Comparison of ENCODE assay signal across 8 cellular contexts in genomic region chr7:118183254-118183585, GRCh38. TPM values are rescaled to one million over a fixed set of nuclear protein-coding genes. Genes with fewer than 3 reads are reported as not detected.
A peak's percentile ranks its signal among the peaks of the same experiment; 100 is the strongest.
DNase-seq lines count a peak whose midpoint lies in the region; ATAC-seq, FAIRE-seq and TF ChIP-seq lines count a peak whose summit lies in the region.

No MANE protein-coding gene starts in this region.

- no peaks in the 10 kb centered on the region for H3K27me3 ChIP-seq in DND-41 (ENCODE audit: insufficient read depth, low read length, poor library complexity)
- no peaks in the 10 kb centered on the region for H3K27me3 ChIP-seq in adrenal gland
- H3K27me3 ChIP-seq in thymus (ENCODE audit: control insufficient read depth, insufficient read depth) = no peaks in the 10 kb centered on the region

- TF ChIP-seq CTCF in DND-41 (IDR thresholded peaks at IDR 0.05; ENCODE audit: borderline replicate concordance, extremely low read depth, low read length, poor library complexity, severe bottlenecking) (no peak), adrenal gland (IDR thresholded peaks at IDR 0.05) (no peak)

- 0 to 4% (median 2%) methylated on average over 7 of the region's 7 CpGs for WGBS in adrenal gland, 4 donors
- 1% methylated on average over 7 of the region's 7 CpGs for WGBS in thymus

- intact Hi-C loops in adrenal gland (cut with DNase I) = no loop called here

- peak overlapping the region; percentile 73 for H3K4me2 ChIP-seq in DND-41 (ENCODE audit: insufficient read depth, low read length)

- peak overlapping the region; percentile 88 for H2AFZ ChIP-seq in DND-41 (ENCODE audit: low read depth, low read length)

- peaks cover 57% of the 10 kb centered on the region for H3K79me2 ChIP-seq in DND-41 (ENCODE audit: insufficient read depth, low read length)

- no peak for FAIRE-seq in GM12891 (lab: Jason Lieb, UNC)

- H3K9me3 ChIP-seq in DND-41 (ENCODE audit: insufficient read depth, low read length, severe bottlenecking) = no peaks in the 10 kb centered on the region
- H3K9me3 ChIP-seq in adrenal gland (replicated peaks in 1 of 3) = no peaks in the 10 kb centered on the region
- no peaks in the 10 kb centered on the region for H3K9me3 ChIP-seq in thymus (ENCODE audit: control insufficient read depth)

- no peak for TF ChIP-seq POLR2A in adrenal gland (IDR thresholded peaks at IDR 0.05)
- no peak for TF ChIP-seq POLR2A in GM12891 (IDR thresholded peaks at IDR 0.05; ENCODE audit: low read depth, low read length)

- peak; percentile 21 for DNase-seq in DND-41
- peak; percentile 8 for DNase-seq in HuH-7.5 (ENCODE audit: low spot score)
- peak in 2 of 7 donors; percentile 1 to 22 for DNase-seq in adrenal gland
- no peak for DNase-seq in left lobe of liver (ENCODE audit: low spot score)
- DNase-seq in GM12891 (ENCODE audit: insufficient read length, low spot score) = no peak
- DNase-seq in glomerular visceral epithelial cell (ENCODE audit: extremely low spot score) = no peak
- no peak for DNase-seq in NCI-H1436 (lab: John Stamatoyannopoulos, UW)

- peak overlapping the region; percentile 87 for H3K9ac ChIP-seq in DND-41 (ENCODE audit: low read depth, low read length)

- peaks cover 25% of the 10 kb centered on the region; the same call in 1 of the 2 replicates for H4K20me1 ChIP-seq in DND-41 (ENCODE audit: insufficient read depth, low read length)

- H3K4me1 ChIP-seq in DND-41 (ENCODE audit: insufficient read depth, low read length) (peaks cover 44% of the 10 kb centered on the region), adrenal gland (replicated peaks in 1 of 2) (peaks cover 18 to 36% of the 10 kb centered on the region in 2 donors), thymus (ENCODE audit: control insufficient read depth, insufficient read depth, low read length) (peaks cover 9% of the 10 kb centered on the region)

- H3K4me3 ChIP-seq in DND-41 (ENCODE audit: low read depth in 1 of 2, low read length in 2 of 2) = peak overlapping the region; percentile 52 to 73
- peak overlapping the region; percentile 10 to 87 (median 70) for H3K4me3 ChIP-seq in adrenal gland
- peak overlapping the region; percentile 79 for H3K4me3 ChIP-seq in thymus (ENCODE audit: low read length)

- no peak for ATAC-seq in DND-41 (ENCODE audit: insufficient read depth, low read depth)
- ATAC-seq in left lobe of liver = peak; percentile 3

- H3K27ac ChIP-seq in DND-41 (ENCODE audit: low read length) = peak overlapping the region; percentile 98
- peak overlapping the region; percentile 81 to 95 (median 85) for H3K27ac ChIP-seq in adrenal gland
- H3K27ac ChIP-seq in thymus (ENCODE audit: low read depth) = peak overlapping the region; percentile 91

- peaks cover 30% of the 10 kb centered on the region for H3K36me3 ChIP-seq in DND-41 (ENCODE audit: insufficient read depth, low read length)
- peaks cover 0 to 3% of the 10 kb centered on the region in 2 donors for H3K36me3 ChIP-seq in adrenal gland (replicated peaks in 1 of 2)
- H3K36me3 ChIP-seq in thymus (ENCODE audit: control insufficient read depth, insufficient read depth) = no peaks in the 10 kb centered on the region

TF ChIP-seq in GM12891, 5 proteins besides CTCF, POLR2A, EP300 and RAD21:
- TF ChIP-seq PAX5 (IDR thresholded peaks at IDR 0.05; ENCODE audit: insufficient read depth, low read length, severe bottlenecking) = no peak
- TF ChIP-seq POU2F2 (IDR thresholded peaks at IDR 0.05; ENCODE audit: low read depth, low read length) = no peak
- no peak for TF ChIP-seq POLR2AphosphoS5 (IDR thresholded peaks at IDR 0.05; ENCODE audit: low read depth, low read length)
- no peak for TF ChIP-seq TAF1 (IDR thresholded peaks at IDR 0.05; ENCODE audit: low read depth, low read length)
- no peak for TF ChIP-seq SPI1 (IDR thresholded peaks at IDR 0.05; ENCODE audit: low read depth, low read length)

RNA-seq across cellular contexts. Expression of gene LSM8, which starts 0.7 kb away (rescaled TPM):
- total RNA-seq in adrenal gland (10 to 100 TPM in 7 of 8 donors, 1 to 10 TPM in 1; 5.3 to 29.0 (median 20.0) TPM), left lobe of liver (6.8 TPM)
- polyA plus RNA-seq in adrenal gland (10 to 100 TPM; 24.2 to 44.6 (median 24.4) TPM), thymus (73.6 TPM)
- 60.4 TPM for polyA plus RNA-seq in GM12891 (2012; ENCODE audit: low read depth, missing spikeins)

RNA-seq across cellular contexts. Expression of gene ANKRD7, which starts 41.3 kb away (rescaled TPM):
- total RNA-seq in adrenal gland (1 to 10 TPM in 5 of 8 donors, under 1 TPM in 2, not detected in 1; 0.48 to 1.9 (median 1.2) TPM), left lobe of liver (not detected)
- polyA plus RNA-seq in adrenal gland (1 to 10 TPM in 2 of 3 donors, under 1 TPM in 1; 0.71 to 2.0 (median 1.1) TPM), thymus (0.39 TPM)
- polyA plus RNA-seq in GM12891 (2012; ENCODE audit: low read depth, missing spikeins) = 0.42 TPM

Comparison
In these comparisons a context has a peak if more than half of its experiments do, and no peak if none do; other contexts are left out.
1. DNase-seq: peak in DND-41 (single experiment) and HuH-7.5 (single experiment); none in left lobe of liver (single experiment), GM12891 (single experiment), glomerular visceral epithelial cell (single experiment) and NCI-H1436 (single experiment).
2. Peak in every context shown above with its lines, with median percentiles within 50 percentile points of each other: H3K27ac ChIP-seq and H3K4me3 ChIP-seq.